ENCODE assay signal across 1 cellular context in genomic region chrX:18032486-18033221, GRCh38.
TF ChIP-seq lines count a peak whose summit lies in the region.

No MANE protein-coding gene starts in this region.

TF ChIP-seq in A549, 52 proteins besides CTCF, POLR2A, EP300 and RAD21 (continued from another document):
- TF ChIP-seq, protein P1, sequence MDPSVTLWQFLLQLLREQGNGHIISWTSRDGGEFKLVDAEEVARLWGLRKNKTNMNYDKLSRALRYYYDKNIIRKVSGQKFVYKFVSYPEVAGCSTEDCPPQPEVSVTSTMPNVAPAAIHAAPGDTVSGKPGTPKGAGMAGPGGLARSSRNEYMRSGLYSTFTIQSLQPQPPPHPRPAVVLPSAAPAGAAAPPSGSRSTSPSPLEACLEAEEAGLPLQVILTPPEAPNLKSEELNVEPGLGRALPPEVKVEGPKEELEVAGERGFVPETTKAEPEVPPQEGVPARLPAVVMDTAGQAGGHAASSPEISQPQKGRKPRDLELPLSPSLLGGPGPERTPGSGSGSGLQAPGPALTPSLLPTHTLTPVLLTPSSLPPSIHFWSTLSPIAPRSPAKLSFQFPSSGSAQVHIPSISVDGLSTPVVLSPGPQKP (IDR thresholded peaks at IDR 0.05; ENCODE audit: low read depth, low read length): no peak
